ENCODE assay signal across 21 cellular contexts in the genomic region with DNA sequence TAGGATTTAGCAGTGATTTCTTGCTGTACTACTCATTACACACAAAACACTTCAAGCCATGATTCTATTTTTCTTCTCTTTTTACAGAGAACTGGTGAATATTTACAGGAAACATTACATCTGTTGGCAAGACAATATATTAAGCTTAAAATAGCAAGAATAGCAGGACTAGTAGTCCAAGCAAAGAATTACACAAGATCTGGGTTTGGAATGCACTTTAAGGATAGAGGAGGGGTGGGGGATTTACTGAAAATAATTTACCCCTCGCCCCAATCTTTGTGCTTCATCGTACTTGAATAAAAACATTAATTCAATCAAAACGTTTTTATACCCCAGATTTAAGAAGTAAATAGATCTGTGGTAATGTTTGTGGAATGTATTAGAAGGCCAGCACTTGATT. TPM values are rescaled to one million over a fixed set of nuclear protein-coding genes. Genes with fewer than 3 reads are reported as not detected.
DNase-seq lines count a peak whose midpoint lies in the region; ATAC-seq and TF ChIP-seq lines count a peak whose summit lies in the region.
"Had no signal": no experiment of that assay in that cellular context is flagged by ENCODE, and none has a peak within 500 bp of the region (broad histone marks: within the 10 kb centered on the region; RNA-seq: fewer than 3 reads in every experiment).

No MANE protein-coding gene starts in this region.

- H3K36me3 ChIP-seq in brain microvascular endothelial cell (replicated peaks) (no peaks in the 10 kb centered on the region), left ventricle myocardium inferior (no peaks in the 10 kb centered on the region)
- H3K36me3 ChIP-seq: ovary had no signal

- H3K36me3 Mint-ChIP-seq in naive thymus-derived CD8-positive, alpha-beta T cell: no peaks in the 10 kb centered on the region
- no peaks in the 10 kb centered on the region for H3K36me3 Mint-ChIP-seq in activated T-helper 17 cell treated with anti-CD3 and anti-CD28 coated beads, Interleukin-2, amount 50 U/mL, for 72 hours (ENCODE audit: low read depth)
- H3K36me3 Mint-ChIP-seq: activated CD4-positive, alpha-beta memory T cell treated with anti-CD3 and anti-CD28 coated beads for 36 hours; memory B cell had no signal

- TF ChIP-seq CTCF in AG04450 (IDR thresholded peaks at IDR 0.05; ENCODE audit: low read depth, low read length) (no peak), brain microvascular endothelial cell (IDR thresholded peaks at IDR 0.05; ENCODE audit: low read depth, low read length, missing control alignments) (no peak), left ventricle myocardium inferior (IDR thresholded peaks at IDR 0.05; ENCODE audit: borderline replicate concordance) (no peak)

- H3K27ac ChIP-seq in AG04450 (ENCODE audit: low read depth, low read length): peak overlapping the region; percentile 54
- H3K27ac ChIP-seq in brain microvascular endothelial cell: peak overlapping the region; percentile 33
- H3K27ac ChIP-seq in left ventricle myocardium inferior (replicated peaks): peak overlapping the region; percentile 59
- H3K27ac ChIP-seq: HL-60, ovary, SK-N-MC had no signal

- peaks cover 0 to 3% (median 0%) of the 10 kb centered on the region in 5 donors for H3K27me3 Mint-ChIP-seq in naive thymus-derived CD8-positive, alpha-beta T cell
- peaks cover 3% of the 10 kb centered on the region for H3K27me3 Mint-ChIP-seq in activated T-helper 17 cell treated with anti-CD3 and anti-CD28 coated beads, Interleukin-2, amount 50 U/mL, for 72 hours
- H3K27me3 Mint-ChIP-seq: activated naive CD8-positive, alpha-beta T cell treated with anti-CD3 and anti-CD28 coated beads, Interleukin-2, amount 50 U/mL, for 24 hours; memory B cell had no signal

- in situ Hi-C loops in brain microvascular endothelial cell (cut with HindIII; ENCODE audit: low pct_ligation_motif_present, low sequenced_read_pairs): no loop called here

- POLR2A ChIA-PET in AG04450 (lab: Yijun Ruan, JAX): interaction anchor here (0.6 to 2.0 kb wide), 9 partner anchors 10 to 299 kb away, joined by 3 to 22 read pairs (median 4); partner anchors contain the start of genes SVEP1 and TXN
- POLR2A ChIA-PET in naive thymus-derived CD8-positive, alpha-beta T cell (lab: Charles Lee): no interaction called here

- CTCF ChIA-PET in AG04450 (lab: Charles Lee): no interaction called here

- no peak overlapping the region for H3K4me3 ChIP-seq in AG04450 (ENCODE audit: low read depth, low read length)
- H3K4me3 ChIP-seq in brain microvascular endothelial cell (ENCODE audit: low read depth, low read length): no peak overlapping the region
- no peak overlapping the region for H3K4me3 ChIP-seq in left ventricle myocardium inferior
- H3K4me3 ChIP-seq: ovary, SK-N-MC had no signal

- H3K27me3 ChIP-seq in AG04450 (ENCODE audit: control insufficient read depth, insufficient read depth, low read length): no peaks in the 10 kb centered on the region
- no peaks in the 10 kb centered on the region for H3K27me3 ChIP-seq in brain microvascular endothelial cell (replicated peaks)
- H3K27me3 ChIP-seq in left ventricle myocardium inferior (ENCODE audit: low read depth): no peaks in the 10 kb centered on the region
- H3K27me3 ChIP-seq: ovary had no signal

- intact Hi-C loops in left ventricle myocardium inferior (cut with micrococcal nuclease) (no loop called here), sciatic nerve (cut with DNase I) (no loop called here)

- peak; percentile 81 for ATAC-seq in sciatic nerve
- ATAC-seq in naive thymus-derived CD8-positive, alpha-beta T cell: no peak
- no peak for ATAC-seq in activated T-helper 17 cell treated with anti-CD3 and anti-CD28 coated beads, Interleukin-2, amount 50 U/mL, for 72 hours (replicated peaks)
- ATAC-seq: activated naive CD8-positive, alpha-beta T cell treated with anti-CD3 and anti-CD28 coated beads, Interleukin-2, amount 50 U/mL, for 24 hours had no signal

- no peak overlapping the region for H3K27ac Mint-ChIP-seq in naive thymus-derived CD8-positive, alpha-beta T cell
- H3K27ac Mint-ChIP-seq in activated T-helper 17 cell treated with anti-CD3 and anti-CD28 coated beads, Interleukin-2, amount 50 U/mL, for 72 hours: no peak overlapping the region
- H3K27ac Mint-ChIP-seq: activated CD4-positive, alpha-beta memory T cell treated with anti-CD3 and anti-CD28 coated beads for 36 hours; activated naive CD8-positive, alpha-beta T cell treated with anti-CD3 and anti-CD28 coated beads, Interleukin-2, amount 50 U/mL, for 24 hours; dendritic cell treated with granulocyte-macrophage colony-stimulating factor and Interleukin-4, amounts not matched to agents 40 ng/mL and 50 ng/mL, for 4 days; memory B cell had no signal

- DNase-seq in AG04450 (ENCODE audit: low read depth, low spot score): peak; percentile 24
- DNase-seq in brain microvascular endothelial cell: no peak
- no peak for DNase-seq in left ventricle myocardium inferior
- no peak for DNase-seq in sciatic nerve (ENCODE audit: low spot score)
- no peak for DNase-seq in NCI-H1417 treated with DMSO at 0.1 percent for 48 hours (lab: John Stamatoyannopoulos, UW)
- no peak for DNase-seq in naive thymus-derived CD8-positive, alpha-beta T cell
- no peak for DNase-seq in GOT3 (lab: John Stamatoyannopoulos, UW)
- DNase-seq: ACHN; activated CD4-positive, alpha-beta memory T cell treated with anti-CD3 and anti-CD28 coated beads for 36 hours; activated naive CD8-positive, alpha-beta T cell treated with anti-CD3 and anti-CD28 coated beads, Interleukin-2, amount 50 U/mL, for 24 hours; activated T-cell treated with anti-CD3 and anti-CD28 coated beads, Interleukin-2, amount 50 U/mL, for 48 hours; KBM-7; NCI-H1105; NCI-H446; stimulated activated CD4-positive, alpha-beta T cell treated with anti-CD3 and anti-CD28 coated beads, Interleukin-12 subunit alpha, Interleukin-12 subunit beta, amount 100 ng/mL, for 4 hours had no signal

- H3K9me3 ChIP-seq in AG04450 (ENCODE audit: control insufficient read depth, insufficient read depth, low read length) (no peaks in the 10 kb centered on the region), left ventricle myocardium inferior (replicated peaks) (peaks cover 11% of the 10 kb centered on the region)
- H3K9me3 ChIP-seq: ovary had no signal

- no peak overlapping the region for H3K4me3 Mint-ChIP-seq in naive thymus-derived CD8-positive, alpha-beta T cell
- H3K4me3 Mint-ChIP-seq in activated T-helper 17 cell treated with anti-CD3 and anti-CD28 coated beads, Interleukin-2, amount 50 U/mL, for 72 hours: no peak overlapping the region
- H3K4me3 Mint-ChIP-seq: activated CD4-positive, alpha-beta memory T cell treated with anti-CD3 and anti-CD28 coated beads for 36 hours; activated naive CD8-positive, alpha-beta T cell treated with anti-CD3 and anti-CD28 coated beads, Interleukin-2, amount 50 U/mL, for 24 hours; dendritic cell treated with granulocyte-macrophage colony-stimulating factor and Interleukin-4, amounts not matched to agents 40 ng/mL and 50 ng/mL, for 4 days; memory B cell had no signal

- peaks cover 8% of the 10 kb centered on the region for H3K4me1 ChIP-seq in left ventricle myocardium inferior

- no peaks in the 10 kb centered on the region for H3K4me1 Mint-ChIP-seq in naive thymus-derived CD8-positive, alpha-beta T cell
- no peaks in the 10 kb centered on the region for H3K4me1 Mint-ChIP-seq in activated T-helper 17 cell treated with anti-CD3 and anti-CD28 coated beads, Interleukin-2, amount 50 U/mL, for 72 hours
- H3K4me1 Mint-ChIP-seq: activated naive CD8-positive, alpha-beta T cell treated with anti-CD3 and anti-CD28 coated beads, Interleukin-2, amount 50 U/mL, for 24 hours; memory B cell had no signal

- peaks cover 0 to 10% (median 2%) of the 10 kb centered on the region in 9 donors for H3K9me3 Mint-ChIP-seq in naive thymus-derived CD8-positive, alpha-beta T cell
- no peaks in the 10 kb centered on the region for H3K9me3 Mint-ChIP-seq in activated T-helper 17 cell treated with anti-CD3 and anti-CD28 coated beads, Interleukin-2, amount 50 U/mL, for 72 hours

RNA-seq across cellular contexts. Expression of gene SVEP1, which starts 24.0 kb away (rescaled TPM):
- polyA plus RNA-seq in AG04450 (2011; rRNA removed): 34.8 and 40.9 TPM in 2 replicates
- polyA minus RNA-seq in AG04450 (2011; rRNA and poly(A)+ RNA removed): 84.2 and 94.7 TPM in 2 replicates
- total RNA-seq in left ventricle myocardium inferior (8.8 TPM), sciatic nerve (110 TPM)
- not detected for total RNA-seq in naive thymus-derived CD8-positive, alpha-beta T cell
- polyA plus RNA-seq in naive thymus-derived CD8-positive, alpha-beta T cell: not detected
- total RNA-seq in activated T-helper 17 cell treated with anti-CD3 and anti-CD28 coated beads, Interleukin-2, amount 50 U/mL, for 72 hours: under 1 TPM; 0.11 to 0.13 TPM
- total RNA-seq: activated CD4-positive, alpha-beta memory T cell treated with anti-CD3 and anti-CD28 coated beads for 36 hours had no signal

Comparison
In these comparisons a context has a peak if more than half of its experiments do, and no peak if none do; other contexts are left out.
1. RNA of gene SVEP1, which starts 24.0 kb away (total RNA-seq): 110 TPM in sciatic nerve (single experiment); 8.8 TPM in left ventricle myocardium inferior (single experiment), 0.11 to 0.13 TPM in activated T-helper 17 cell treated with anti-CD3 and anti-CD28 coated beads, Interleukin-2, amount 50 U/mL, for 72 hours and not detected in naive thymus-derived CD8-positive, alpha-beta T cell; every median in the first group is over 10 times any median in the second.
2. Peak in every context shown above with its lines, with median percentiles within 50 percentile points of each other: H3K27ac ChIP-seq.